In genomic region chr5:111655169-111655924, GRCh38 we compare ENCODE assay signal across 15 cellular contexts.
A peak's percentile ranks its signal among the peaks of the same experiment; 100 is the strongest.
DNase-seq lines count a peak whose midpoint lies in the region; ATAC-seq, FAIRE-seq and TF ChIP-seq lines count a peak whose summit lies in the region.
"Had no signal": no experiment of that assay in that cellular context is flagged by ENCODE, and none has a peak within 500 bp of the region (broad histone marks: within the 10 kb centered on the region; RNA-seq: fewer than 3 reads in every experiment).

No MANE protein-coding gene starts in this region.

- H3K36me3 ChIP-seq in pancreas: no peaks in the 10 kb centered on the region
- H3K36me3 ChIP-seq: ovary had no signal

- no peak for FAIRE-seq in pancreas (lab: Jason Lieb, UNC)

- WGBS in pancreas, 2 donors: 25 to 27% methylated on average over 2 of the region's 2 CpGs

- DNase-seq in GM03348 (ENCODE audit: low spot score) (peak; percentile 59), amniotic epithelial cell (ENCODE audit: low read depth) (peak; percentile 67), fibroblast of villous mesenchyme (ENCODE audit: low read depth) (peak; percentile 78), pancreas (peak in 3 of 6 donors; percentile 28 to 48 (median 48)), GM13977 (ENCODE audit: low spot score) (no peak)
- DNase-seq: activated naive CD4-positive, alpha-beta T cell; GF-D8; NCI-H2227 treated with DMSO at 0.1 percent for 48 hours; ovary; stimulated activated CD4-positive, alpha-beta T cell treated with anti-CD3 and anti-CD28 coated beads, Interleukin-4, amount 100 ng/mL, for 4 hours had no signal

- H3K4me1 ChIP-seq in pancreas: peaks cover 0 to 8% (median 0%) of the 10 kb centered on the region in 3 donors

- H3K4me3 ChIP-seq in fibroblast of villous mesenchyme (ENCODE audit: low read depth, low read length): no peak overlapping the region
- no peak overlapping the region for H3K4me3 ChIP-seq in pancreas
- H3K4me3 ChIP-seq: coronary artery, ovary had no signal

- in situ Hi-C loops in GM13977 (cut with MboI; ENCODE audit: low pct_unique_long_range_greater_than_20kb, low sequenced_read_pairs, unreplicated experiment): no loop called here

- no peaks in the 10 kb centered on the region for H3K27me3 ChIP-seq in pancreas
- H3K27me3 ChIP-seq: ovary had no signal

- ATAC-seq in pancreas (peak; percentile 93 to 95 (median 94)), GM21786 (IDR thresholded peaks at IDR 0.05; ENCODE audit: unreplicated experiment) (no peak), HG03139 (IDR thresholded peaks at IDR 0.05; ENCODE audit: unreplicated experiment) (no peak), HG03469 (IDR thresholded peaks at IDR 0.05; ENCODE audit: unreplicated experiment) (no peak)

- peak overlapping the region in 2 of 4 donors; percentile 7 to 42 for H3K27ac ChIP-seq in pancreas
- H3K27ac ChIP-seq: C4-2B, coronary artery, ovary had no signal

- no peak for TF ChIP-seq CTCF in fibroblast of villous mesenchyme (IDR thresholded peaks at IDR 0.05; ENCODE audit: insufficient read depth, low read depth, low read length)
- TF ChIP-seq CTCF in pancreas (IDR thresholded peaks at IDR 0.05): no peak
- TF ChIP-seq CTCF in GM13977 (IDR thresholded peaks at IDR 0.05; ENCODE audit: extremely low read depth, insufficient read depth, missing control alignments): no peak

- intact Hi-C loops in pancreas (cut with DNase I): no loop called here

- H3K9me3 ChIP-seq in pancreas: no peaks in the 10 kb centered on the region
- H3K9me3 ChIP-seq: ovary had no signal

Comparison
In these comparisons a context has a peak if more than half of its experiments do, and no peak if none do; other contexts are left out.
1. ATAC-seq: peak in pancreas (4 of 4); none in GM21786 (single experiment), HG03139 (single experiment) and HG03469 (single experiment).